Comparison of ENCODE assay signal across 8 cellular contexts in the genomic region with DNA sequence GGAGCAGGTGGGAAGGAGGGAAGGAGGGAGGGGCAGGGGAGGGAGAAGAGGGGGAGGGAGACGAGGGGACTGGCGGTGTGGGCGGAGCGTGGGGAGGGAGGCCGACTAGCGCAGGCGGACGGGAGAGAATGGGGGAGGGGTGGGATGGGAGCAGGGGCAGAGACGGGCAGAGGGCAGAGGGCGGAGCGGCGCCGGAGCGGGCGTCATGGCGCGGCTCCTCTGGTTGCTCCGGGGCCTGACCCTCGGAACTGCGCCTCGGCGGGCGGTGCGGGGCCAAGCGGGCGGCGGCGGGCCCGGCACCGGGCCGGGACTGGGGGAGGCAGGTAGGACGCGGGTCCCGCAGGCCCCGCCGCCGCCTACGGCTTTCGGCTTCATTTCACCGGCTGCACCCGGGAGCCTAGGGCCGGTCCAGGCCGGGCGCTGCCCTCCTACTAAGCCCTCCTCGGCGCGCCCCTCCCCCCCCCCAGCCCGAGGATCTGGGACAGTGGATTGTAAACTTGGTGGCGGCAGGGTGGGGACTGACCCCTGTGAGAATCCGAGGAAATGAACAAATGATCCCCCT. TPM values are rescaled to one million over a fixed set of nuclear protein-coding genes. Genes with fewer than 3 reads are reported as not detected.
A peak's percentile ranks its signal among the peaks of the same experiment; 100 is the strongest.
DNase-seq lines count a peak whose midpoint lies in the region; ATAC-seq and TF ChIP-seq lines count a peak whose summit lies in the region.

A gene (plus strand): TSS at position 176 of the 562 bp plus-strand sequence. CDS start 30 bp downstream, at position 206.

- peaks cover 13% of the 10 kb centered on the region for H3K9me3 Mint-ChIP-seq in chondrocyte (ENCODE audit: low read depth)

- peak within 1 kb of the TSS; percentile 79 for H3K27ac Mint-ChIP-seq in chondrocyte (ENCODE audit: unreplicated experiment)

- no peaks in the 10 kb centered on the region for H3K36me3 Mint-ChIP-seq in chondrocyte (ENCODE audit: low read depth)

- in situ Hi-C loops in ACHN (cut with HindIII; ENCODE audit: low pct_ligation_motif_present, low pct_unique_long_range_greater_than_20kb, low sequenced_read_pairs), result no loop called here

- peaks cover 23% of the 10 kb centered on the region for H3K4me1 Mint-ChIP-seq in chondrocyte (ENCODE audit: low read depth)

- DNase-seq in ACHN, result peak; percentile 90
- DNase-seq in NCI-H2196 (lab: John Stamatoyannopoulos, UW; ENCODE audit: unreplicated experiment), result peak; percentile 71
- peak; percentile 59 for DNase-seq in activated CD4-positive, alpha-beta T cell treated with anti-CD3 and anti-CD28 coated beads for 1 hour
- DNase-seq in chondrocyte (ENCODE audit: low spot score), result peak; percentile 94
- peak; percentile 63 for DNase-seq in kidney glomerular epithelial cell (lab: John Stamatoyannopoulos, UW)
- DNase-seq in stimulated activated CD4-positive, alpha-beta T cell treated with anti-CD3 and anti-CD28 coated beads, Interleukin-15, amount 100 ng/mL, for 48 hours (ENCODE audit: low read depth in 2 of 2), result peak; percentile 55 to 67

- H3K4me3 Mint-ChIP-seq in chondrocyte (ENCODE audit: unreplicated experiment), result peak within 1 kb of the TSS; percentile 92

- ATAC-seq in GM18858 (IDR thresholded peaks at IDR 0.05; ENCODE audit: unreplicated experiment) (peak; percentile 59), HG03066 (IDR thresholded peaks at IDR 0.05; ENCODE audit: low read depth, unreplicated experiment) (peak; percentile 71)

- no peak for TF ChIP-seq CTCF in chondrocyte (IDR thresholded peaks at IDR 0.05)

- no peaks in the 10 kb centered on the region for H3K27me3 Mint-ChIP-seq in chondrocyte (ENCODE audit: low read depth)

RNA-seq across cellular contexts. Expression of the gene that starts here (rescaled TPM):
- 14.9 to 18.6 TPM (median 18.4 TPM) in 3 replicates for total RNA-seq in chondrocyte

Comparison
In these comparisons a context has a peak if more than half of its experiments do, and no peak if none do; other contexts are left out.
1. Peak in every context shown above with its lines: DNase-seq and ATAC-seq.